ENCODE assay signal across 31 cellular contexts in the genomic region with DNA sequence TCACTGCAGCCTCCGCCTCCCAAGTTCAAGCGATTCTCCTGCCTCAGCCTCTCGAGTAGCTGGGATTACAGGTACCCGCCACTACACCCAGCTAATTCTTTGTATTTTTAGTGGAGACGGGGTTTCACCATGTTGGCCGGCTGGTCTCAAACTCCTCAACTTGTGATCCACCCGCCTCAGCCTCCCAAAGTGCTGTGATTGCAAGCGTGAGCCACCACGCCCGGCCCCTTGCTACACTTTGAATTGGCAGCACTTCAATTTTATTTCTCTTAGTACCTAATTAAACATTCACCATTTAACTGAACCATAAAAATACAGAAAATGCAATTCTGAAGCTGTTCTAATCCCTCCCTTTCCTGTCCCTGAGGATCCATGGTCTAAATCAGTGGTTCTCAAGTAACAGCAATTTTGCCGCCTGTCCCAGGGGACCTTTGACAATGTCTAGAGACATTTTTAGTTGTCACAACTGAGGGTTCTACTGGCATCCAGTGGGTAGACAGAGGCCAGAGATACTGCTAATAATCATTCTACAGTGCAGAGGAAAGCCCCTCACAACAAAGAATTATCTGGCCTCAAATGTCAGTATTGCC. TPM values are rescaled to one million over a fixed set of nuclear protein-coding genes. Genes with fewer than 3 reads are reported as not detected.
"Had no signal": no experiment of that assay in that cellular context is flagged by ENCODE, and none has a peak within 500 bp of the region (broad histone marks: within the 10 kb centered on the region; RNA-seq: fewer than 3 reads in every experiment).

No MANE protein-coding gene starts in this region.

- H3K27me3 ChIP-seq: body of pancreas, cardiac muscle cell, dorsolateral prefrontal cortex, gastrocnemius medialis, heart left ventricle, left lung, uterus had no signal

- H3K27me3 Mint-ChIP-seq: activated B cell treated with CpG ODN at 0.5 μM for 24 hours; activated naive CD4-positive, alpha-beta T cell treated with anti-CD3 and anti-CD28 coated beads, Interleukin-2, amount 50 U/mL, for 24 hours; activated T-cell treated with anti-CD3 and anti-CD28 coated beads, Interleukin-2, amount 50 U/mL, for 24 hours; activated T-helper 17 cell treated with anti-CD3 and anti-CD28 coated beads, Interleukin-2, amount 50 U/mL, for 72 hours; stimulated activated naive CD8-positive, alpha-beta T cell treated with anti-CD3 and anti-CD28 coated beads, Interleukin-15, Interleukin-2, amounts not matched to agents 100 ng/mL and 50 ng/mL, for 24 hours; type B pancreatic cell had no signal

- H3K4me1 ChIP-seq: gastrocnemius medialis, heart left ventricle, lower lobe of right lung, uterus had no signal

- H3K36me3 ChIP-seq: uterus had no signal

- H3K9me3 Mint-ChIP-seq: activated B cell treated with CpG ODN at 0.5 μM for 24 hours; activated naive CD4-positive, alpha-beta T cell treated with anti-CD3 and anti-CD28 coated beads, Interleukin-2, amount 50 U/mL, for 24 hours; activated T-cell treated with anti-CD3 and anti-CD28 coated beads, Interleukin-2, amount 50 U/mL, for 24 hours; activated T-helper 17 cell treated with anti-CD3 and anti-CD28 coated beads, Interleukin-2, amount 50 U/mL, for 72 hours; natural killer cell; stimulated activated effector memory CD8-positive, alpha-beta T cell treated with anti-CD3 and anti-CD28 coated beads, Interleukin-12 subunit alpha, Interleukin-12 subunit beta, amount 100 ng/mL, for 72 hours; stimulated activated naive CD8-positive, alpha-beta T cell treated with anti-CD3 and anti-CD28 coated beads, Interleukin-15, Interleukin-2, amounts not matched to agents 100 ng/mL and 50 ng/mL, for 24 hours; type B pancreatic cell had no signal

- DNase-seq: activated B cell treated with CpG ODN at 0.5 μM for 24 hours; activated CD4-positive, alpha-beta T cell treated with anti-CD3 and anti-CD28 coated beads, Interleukin-2, amount 50 U/mL, for 4 hours; activated CD8-positive, alpha-beta memory T cell treated with anti-CD3 and anti-CD28 coated beads, Interleukin-2, amount 50 U/mL, for 4 hours; activated gamma-delta T cell treated with Interleukin-2 at 50 U/mL for 16 hours; activated T-cell treated with anti-CD3 and anti-CD28 coated beads, Interleukin-2, amount 50 U/mL, for 24 hours; aorta; body of pancreas; cerebellar nuclear complex; dorsolateral prefrontal cortex; effector memory CD4-positive, alpha-beta T cell; gastrocnemius medialis; heart left ventricle; kidney glomerular epithelial cell; left lung; lower lobe of right lung; mesenchymal stem cell; natural killer cell; small intestine; stimulated activated CD4-positive, alpha-beta T cell treated with anti-CD3 and anti-CD28 coated beads, Interleukin-4, amount 100 ng/mL, for 24 hours; uterus had no signal

- H3K9me3 ChIP-seq: body of pancreas, gastrocnemius medialis, heart left ventricle, left lung, lower lobe of right lung, thoracic aorta, uterus had no signal

- ATAC-seq: body of pancreas; gastrocnemius medialis; heart left ventricle; left lung; lower lobe of right lung; natural killer cell; sciatic nerve; stimulated activated effector memory CD8-positive, alpha-beta T cell treated with anti-CD3 and anti-CD28 coated beads, Interleukin-12 subunit alpha, Interleukin-12 subunit beta, amount 100 ng/mL, for 72 hours had no signal

- H3K27ac ChIP-seq: body of pancreas, cardiac muscle cell, coronary artery, dorsolateral prefrontal cortex, gastrocnemius medialis, heart left ventricle, left lung, lower lobe of right lung, thoracic aorta, uterus had no signal

- H3K4me3 Mint-ChIP-seq: activated B cell treated with CpG ODN at 0.5 μM for 24 hours; activated naive CD4-positive, alpha-beta T cell treated with anti-CD3 and anti-CD28 coated beads, Interleukin-2, amount 50 U/mL, for 24 hours; activated T-cell treated with anti-CD3 and anti-CD28 coated beads, Interleukin-2, amount 50 U/mL, for 24 hours; activated T-helper 17 cell treated with anti-CD3 and anti-CD28 coated beads, Interleukin-2, amount 50 U/mL, for 72 hours; natural killer cell; stimulated activated effector memory CD8-positive, alpha-beta T cell treated with anti-CD3 and anti-CD28 coated beads, Interleukin-12 subunit alpha, Interleukin-12 subunit beta, amount 100 ng/mL, for 72 hours; stimulated activated naive CD8-positive, alpha-beta T cell treated with anti-CD3 and anti-CD28 coated beads, Interleukin-15, Interleukin-2, amounts not matched to agents 100 ng/mL and 50 ng/mL, for 24 hours; type B pancreatic cell had no signal

- H3K27ac Mint-ChIP-seq: activated B cell treated with CpG ODN at 0.5 μM for 24 hours; activated T-cell treated with anti-CD3 and anti-CD28 coated beads, Interleukin-2, amount 50 U/mL, for 24 hours; activated T-helper 17 cell treated with anti-CD3 and anti-CD28 coated beads, Interleukin-2, amount 50 U/mL, for 72 hours; stimulated activated effector memory CD8-positive, alpha-beta T cell treated with anti-CD3 and anti-CD28 coated beads, Interleukin-12 subunit alpha, Interleukin-12 subunit beta, amount 100 ng/mL, for 72 hours; stimulated activated naive CD8-positive, alpha-beta T cell treated with anti-CD3 and anti-CD28 coated beads, Interleukin-15, Interleukin-2, amounts not matched to agents 100 ng/mL and 50 ng/mL, for 24 hours; type B pancreatic cell had no signal

- H3K4me3 ChIP-seq: body of pancreas, cardiac muscle cell, coronary artery, dorsolateral prefrontal cortex, gastrocnemius medialis, heart left ventricle, left lung, lower lobe of right lung, thoracic aorta, uterus had no signal

- H3K4me1 Mint-ChIP-seq: activated B cell treated with CpG ODN at 0.5 μM for 24 hours had no signal

RNA-seq across cellular contexts. Expression of gene PTPN22, which starts 20.2 kb away (rescaled TPM):
- total RNA-seq: cardiac muscle cell, epithelial cell of proximal tubule, osteocyte had no signal
- polyA plus RNA-seq: cardiac muscle cell had no signal
